Comparison of ENCODE assay signal across 10 cellular contexts in the genomic region with DNA sequence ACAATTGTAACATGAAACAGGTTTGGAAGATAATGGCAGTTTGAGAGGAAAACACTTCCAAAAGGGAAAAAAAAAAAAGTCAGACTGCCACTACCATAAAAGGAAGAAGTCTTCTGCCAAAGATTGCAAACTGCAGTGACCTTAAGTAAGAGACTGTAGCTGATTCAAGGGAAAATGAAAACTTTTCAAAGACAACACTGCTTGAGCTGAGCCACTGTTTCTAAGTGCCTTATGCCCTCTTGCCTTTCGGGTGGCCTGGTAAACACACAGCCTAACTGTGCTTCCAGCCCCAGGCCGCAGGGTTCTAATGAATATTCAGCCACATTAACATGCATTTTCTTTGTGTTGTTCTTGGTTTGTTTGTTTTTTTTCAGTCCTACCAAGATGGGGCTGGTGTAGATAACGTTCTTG.
DNase-seq lines count a peak whose midpoint lies in the region; ATAC-seq and TF ChIP-seq lines count a peak whose summit lies in the region.
"Had no signal": no experiment of that assay in that cellular context is flagged by ENCODE, and none has a peak within 500 bp of the region (broad histone marks: within the 10 kb centered on the region; RNA-seq: fewer than 3 reads in every experiment).

No MANE protein-coding gene starts in this region.

- H2BK12ac ChIP-seq in H9 (ENCODE audit: insufficient read length, low read depth, low read length): no peak overlapping the region

- H2AFZ ChIP-seq in H9 (ENCODE audit: low read length): no peak overlapping the region

- no peaks in the 10 kb centered on the region for H3K79me1 ChIP-seq in H9 (ENCODE audit: insufficient read depth, low read depth, low read length, poor library complexity, severe bottlenecking)

- no peaks in the 10 kb centered on the region for H4K20me1 ChIP-seq in H9 (ENCODE audit: control insufficient read depth, insufficient read depth, insufficient read length)

- H4K5ac ChIP-seq in H9 (ENCODE audit: insufficient read length, low read depth, low read length): no peak overlapping the region

- peaks cover 63 to 71% of the 10 kb centered on the region in 2 experiments for H3K4me1 Mint-ChIP-seq in H9
- no peaks in the 10 kb centered on the region for H3K4me1 Mint-ChIP-seq in naive thymus-derived CD4-positive, alpha-beta T cell
- H3K4me1 Mint-ChIP-seq: central memory CD8-positive, alpha-beta T cell had no signal

- H3K27me3 ChIP-seq in H9 (ENCODE audit: insufficient read depth, low read length) (no peaks in the 10 kb centered on the region), iPS-18a (ENCODE audit: control insufficient read depth, insufficient read depth, low read length) (no peaks in the 10 kb centered on the region), skeletal muscle satellite cell (ENCODE audit: control insufficient read depth, insufficient read depth, low read length) (no peaks in the 10 kb centered on the region)
- no peaks in the 10 kb centered on the region for H3K27me3 ChIP-seq in naive thymus-derived CD4-positive, alpha-beta T cell (ENCODE audit: control insufficient read depth in 2 of 2, insufficient read depth in 2 of 2, low read length in 2 of 2)

- no peak overlapping the region for H2BK5ac ChIP-seq in H9 (ENCODE audit: insufficient read length, low read length)

- TF ChIP-seq CTCF in H9 (conservative IDR thresholded peaks at IDR 0.05) (no peak), astrocyte of the cerebellum (IDR thresholded peaks at IDR 0.05; ENCODE audit: low read depth, low read length, missing control alignments) (no peak)

- intact Hi-C loops in naive thymus-derived CD4-positive, alpha-beta T cell (cut with micrococcal nuclease): no loop called here

- H2AK5ac ChIP-seq in H9 (ENCODE audit: insufficient read length, low read length): no peak overlapping the region

- H3K4ac ChIP-seq in H9 (ENCODE audit: low read depth, low read length): no peak overlapping the region

- no peak for ATAC-seq in naive thymus-derived CD4-positive, alpha-beta T cell
- no peak for ATAC-seq in HG02588 (IDR thresholded peaks at IDR 0.05; ENCODE audit: unreplicated experiment)
- ATAC-seq: activated CD8-positive, alpha-beta T cell treated with anti-CD3 and anti-CD28 coated beads for 36 hours had no signal

- no peaks in the 10 kb centered on the region for H3K23me2 ChIP-seq in H9 (ENCODE audit: insufficient read length, low read depth, low read length, poor library complexity, severe bottlenecking)

- H3K4me3 Mint-ChIP-seq in H9: peak overlapping the region; percentile 29 to 50; a peak in 2 of 5 replicates
- H3K4me3 Mint-ChIP-seq in naive thymus-derived CD4-positive, alpha-beta T cell: no peak overlapping the region
- H3K4me3 Mint-ChIP-seq: activated CD8-positive, alpha-beta T cell treated with anti-CD3 and anti-CD28 coated beads for 36 hours; central memory CD8-positive, alpha-beta T cell had no signal

- H3K36me3 Mint-ChIP-seq in H9 (ENCODE audit: insufficient read depth in 1 of 3, low read depth in 3 of 3): peaks cover 0 to 4% (median 3%) of the 10 kb centered on the region in 3 experiments; a peak in 2 of 7 replicates
- no peaks in the 10 kb centered on the region for H3K36me3 Mint-ChIP-seq in naive thymus-derived CD4-positive, alpha-beta T cell

- H3K9ac ChIP-seq in H9 (ENCODE audit: extremely low read depth, insufficient read length, low read length) (no peak overlapping the region), iPS-18a (ENCODE audit: low read length) (peak overlapping the region; percentile 21), skeletal muscle satellite cell (ENCODE audit: low read depth, low read length) (peak overlapping the region; percentile 8)

- H3K27ac ChIP-seq in H9 (ENCODE audit: insufficient read length, low read depth, low read length) (peak overlapping the region; percentile 24), iPS-18a (ENCODE audit: low read length) (peak overlapping the region; percentile 33)
- no peak overlapping the region for H3K27ac ChIP-seq in naive thymus-derived CD4-positive, alpha-beta T cell (ENCODE audit: low read depth, low read length)

- no peak overlapping the region for H4K8ac ChIP-seq in H9 (replicated peaks; ENCODE audit: insufficient read length, low read depth, low read length)

- no peak overlapping the region for H2BK20ac ChIP-seq in H9 (ENCODE audit: low read depth, low read length, poor library complexity, severe bottlenecking)

- H3K27me3 Mint-ChIP-seq in H9 (ENCODE audit: low read depth): no peaks in the 10 kb centered on the region
- H3K27me3 Mint-ChIP-seq in naive thymus-derived CD4-positive, alpha-beta T cell: no peaks in the 10 kb centered on the region
- H3K27me3 Mint-ChIP-seq: activated CD8-positive, alpha-beta T cell treated with anti-CD3 and anti-CD28 coated beads for 36 hours; central memory CD8-positive, alpha-beta T cell had no signal

- H3K4me1 ChIP-seq in H9 (ENCODE audit: insufficient read depth, low read length) (peaks cover 18% of the 10 kb centered on the region), iPS-18a (ENCODE audit: control insufficient read depth, low read depth, low read length) (peaks cover 55% of the 10 kb centered on the region), skeletal muscle satellite cell (ENCODE audit: control insufficient read depth, insufficient read depth, low read length) (peaks cover 38% of the 10 kb centered on the region)
- no peaks in the 10 kb centered on the region for H3K4me1 ChIP-seq in naive thymus-derived CD4-positive, alpha-beta T cell (ENCODE audit: control insufficient read depth in 2 of 2, insufficient read depth in 2 of 2, low read length in 2 of 2)

- no peak overlapping the region for H3K18ac ChIP-seq in H9 (ENCODE audit: insufficient read length, low read depth, low read length)

- H3T11ph ChIP-seq in H9 (ENCODE audit: low read length): no peak overlapping the region

- no peak overlapping the region for H3K56ac ChIP-seq in H9 (ENCODE audit: insufficient read length, low read depth, low read length)

- WGBS in H9 (ENCODE audit: extremely low coverage, insufficient read length, low lambda C conversion rate): no CpG with 5 or more reads among the region's 3 CpGs

- no peak overlapping the region for H3K4me3 ChIP-seq in astrocyte of the cerebellum (ENCODE audit: low read depth, low read length)
- peak overlapping the region; percentile 32 for H3K4me3 ChIP-seq in iPS-18a (ENCODE audit: low read length)
- peak overlapping the region; percentile 31 for H3K4me3 ChIP-seq in skeletal muscle satellite cell (ENCODE audit: low read length)
- H3K4me3 ChIP-seq in naive thymus-derived CD4-positive, alpha-beta T cell (ENCODE audit: low read length): no peak overlapping the region

- no peak overlapping the region for H3K14ac ChIP-seq in H9 (ENCODE audit: insufficient read depth, low read length)

- H3K23ac ChIP-seq in H9 (ENCODE audit: insufficient read length, low read depth, low read length): no peak overlapping the region

- no peaks in the 10 kb centered on the region for H3K36me3 ChIP-seq in iPS-18a (ENCODE audit: control insufficient read depth, low read depth, low read length)
- H3K36me3 ChIP-seq in skeletal muscle satellite cell (ENCODE audit: insufficient read depth, low read length): no peaks in the 10 kb centered on the region
- no peaks in the 10 kb centered on the region for H3K36me3 ChIP-seq in naive thymus-derived CD4-positive, alpha-beta T cell (ENCODE audit: control insufficient read depth in 2 of 3, insufficient read depth in 3 of 3, low read length in 3 of 3)

- peak; percentile 81 for DNase-seq in H9
- peak; percentile 66 for DNase-seq in astrocyte of the cerebellum (ENCODE audit: low read depth)
- DNase-seq in naive thymus-derived CD4-positive, alpha-beta T cell: no peak
- no peak for DNase-seq in NK-92 (lab: John Stamatoyannopoulos, UW; ENCODE audit: unreplicated experiment)
- DNase-seq in activated gamma-delta T cell (lab: John Stamatoyannopoulos, UW): no peak
- DNase-seq: activated CD8-positive, alpha-beta T cell treated with anti-CD3 and anti-CD28 coated beads for 36 hours had no signal

- no peak overlapping the region for H4K91ac ChIP-seq in H9 (ENCODE audit: insufficient read length, low read depth, low read length)

- H3K9me3 ChIP-seq in H9 (ENCODE audit: control insufficient read depth, low read depth, low read length) (no peaks in the 10 kb centered on the region), iPS-18a (ENCODE audit: control insufficient read depth, low read depth, low read length) (no peaks in the 10 kb centered on the region), skeletal muscle satellite cell (replicated peaks; ENCODE audit: low read length) (no peaks in the 10 kb centered on the region)
- no peaks in the 10 kb centered on the region for H3K9me3 ChIP-seq in naive thymus-derived CD4-positive, alpha-beta T cell (ENCODE audit: control insufficient read depth in 2 of 3, low read length in 3 of 3)

- POLR2A ChIA-PET in naive thymus-derived CD4-positive, alpha-beta T cell (lab: Charles Lee): no interaction called here

- in situ Hi-C loops in astrocyte of the cerebellum (cut with HindIII; ENCODE audit: low sequenced_read_pairs): no loop called here

- peak overlapping the region; percentile 81 to 99 (median 94) for H3K27ac Mint-ChIP-seq in H9
- H3K27ac Mint-ChIP-seq in naive thymus-derived CD4-positive, alpha-beta T cell: no peak overlapping the region
- H3K27ac Mint-ChIP-seq: activated CD8-positive, alpha-beta T cell treated with anti-CD3 and anti-CD28 coated beads for 36 hours had no signal

- H2BK120ac ChIP-seq in H9 (ENCODE audit: low read depth, low read length, poor library complexity, severe bottlenecking): no peak overlapping the region

- no peak overlapping the region for H2BK15ac ChIP-seq in H9 (ENCODE audit: low read depth, low read length)

- CTCF ChIA-PET in naive thymus-derived CD4-positive, alpha-beta T cell (lab: Charles Lee): no interaction called here

- no peaks in the 10 kb centered on the region for H3K9me3 Mint-ChIP-seq in H9
- H3K9me3 Mint-ChIP-seq in naive thymus-derived CD4-positive, alpha-beta T cell: peaks cover 0 to 10% (median 0%) of the 10 kb centered on the region in 11 donors
- H3K9me3 Mint-ChIP-seq: activated CD8-positive, alpha-beta T cell treated with anti-CD3 and anti-CD28 coated beads for 36 hours; central memory CD8-positive, alpha-beta T cell had no signal

- H3K4me2 ChIP-seq in H9 (ENCODE audit: insufficient read depth, insufficient read length, low read length) (no peak overlapping the region), skeletal muscle satellite cell (ENCODE audit: low read length) (peak overlapping the region; percentile 61)

- H3K79me2 ChIP-seq in H9 (ENCODE audit: insufficient read depth, low read length): no peaks in the 10 kb centered on the region

Comparison
In these comparisons a context has a peak if more than half of its experiments do, and no peak if none do; other contexts are left out.
1. DNase-seq: peak in H9 (single experiment) and astrocyte of the cerebellum (single experiment); none in naive thymus-derived CD4-positive, alpha-beta T cell (0 of 9), NK-92 (single experiment) and activated gamma-delta T cell (single experiment).
2. H3K27ac Mint-ChIP-seq: peak in H9 (3 of 3); none in naive thymus-derived CD4-positive, alpha-beta T cell (0 of 9).
3. H3K4me3 Mint-ChIP-seq: peak in H9 (2 of 2); none in naive thymus-derived CD4-positive, alpha-beta T cell (0 of 10).
4. H3K4me3 ChIP-seq: peak in iPS-18a (single experiment) and skeletal muscle satellite cell (single experiment); none in astrocyte of the cerebellum (single experiment) and naive thymus-derived CD4-positive, alpha-beta T cell (single experiment).